In the genomic region with DNA sequence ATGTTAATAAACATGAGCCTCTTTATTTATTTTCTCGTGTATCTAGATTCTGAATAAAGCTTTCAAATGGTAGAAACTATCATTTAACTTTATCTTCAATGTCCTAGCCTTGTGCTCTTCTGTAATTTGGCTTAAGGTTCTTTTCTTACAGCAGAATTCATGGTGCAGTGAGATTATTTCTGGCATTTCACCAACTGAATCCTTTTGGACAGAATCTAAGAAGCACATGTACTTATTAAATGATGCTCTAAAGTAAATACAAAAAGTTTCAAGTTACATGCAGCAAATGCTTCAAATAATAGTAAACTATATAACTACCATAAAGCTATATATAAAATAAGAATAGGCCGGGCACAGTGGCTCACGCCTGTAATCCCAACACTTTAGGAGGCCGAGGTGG, we compare ENCODE assay signal across 21 cellular contexts.
"Had no signal": no experiment of that assay in that cellular context is flagged by ENCODE, and none has a peak within 500 bp of the region (broad histone marks: within the 10 kb centered on the region; RNA-seq: fewer than 3 reads in every experiment).

No MANE protein-coding gene starts in this region.

- ATAC-seq: Right ventricle myocardium inferior, SK-N-SH treated with all-trans-retinoic acid at 6 μM for 48 hours had no signal

- H3K36me3 ChIP-seq: SJCRH30 had no signal

- H3K9me3 ChIP-seq: Peyer's patch, SJCRH30 had no signal

- H3K4me3 ChIP-seq: PC-9, Peyer's patch, SJCRH30 had no signal

- H3K27me3 ChIP-seq: Peyer's patch had no signal

- H3K4me2 ChIP-seq: PC-9 had no signal

- H2AFZ ChIP-seq: PC-9 had no signal

- H3K27ac ChIP-seq: PC-9, Peyer's patch, SJCRH30 had no signal

- H3K4me1 ChIP-seq: Peyer's patch, SJCRH30 had no signal

- DNase-seq: Karpas-422, KG1, MM.1S, NCI-H1105, NCI-H1417, NCI-H1436 treated with DMSO at 0.1 percent for 48 hours, NCI-H1694, NCI-H187 treated with DMSO at 0.1 percent for 48 hours, NCI-H2029 treated with DMSO at 0.1 percent for 48 hours, NCI-H2171 treated with DMSO at 0.1 percent for 48 hours, NCI-H345, NCI-H446 treated with DMSO at 0.1 percent for 48 hours, NCI-H510A treated with DMSO at 0.1 percent for 48 hours, NCI-H526, NCI-H82, PC-9, Peyer's patch, SHP77 treated with DMSO at 0.1 percent for 48 hours, SJCRH30 had no signal
